ENCODE assay signal across 20 cellular contexts in the genomic region with DNA sequence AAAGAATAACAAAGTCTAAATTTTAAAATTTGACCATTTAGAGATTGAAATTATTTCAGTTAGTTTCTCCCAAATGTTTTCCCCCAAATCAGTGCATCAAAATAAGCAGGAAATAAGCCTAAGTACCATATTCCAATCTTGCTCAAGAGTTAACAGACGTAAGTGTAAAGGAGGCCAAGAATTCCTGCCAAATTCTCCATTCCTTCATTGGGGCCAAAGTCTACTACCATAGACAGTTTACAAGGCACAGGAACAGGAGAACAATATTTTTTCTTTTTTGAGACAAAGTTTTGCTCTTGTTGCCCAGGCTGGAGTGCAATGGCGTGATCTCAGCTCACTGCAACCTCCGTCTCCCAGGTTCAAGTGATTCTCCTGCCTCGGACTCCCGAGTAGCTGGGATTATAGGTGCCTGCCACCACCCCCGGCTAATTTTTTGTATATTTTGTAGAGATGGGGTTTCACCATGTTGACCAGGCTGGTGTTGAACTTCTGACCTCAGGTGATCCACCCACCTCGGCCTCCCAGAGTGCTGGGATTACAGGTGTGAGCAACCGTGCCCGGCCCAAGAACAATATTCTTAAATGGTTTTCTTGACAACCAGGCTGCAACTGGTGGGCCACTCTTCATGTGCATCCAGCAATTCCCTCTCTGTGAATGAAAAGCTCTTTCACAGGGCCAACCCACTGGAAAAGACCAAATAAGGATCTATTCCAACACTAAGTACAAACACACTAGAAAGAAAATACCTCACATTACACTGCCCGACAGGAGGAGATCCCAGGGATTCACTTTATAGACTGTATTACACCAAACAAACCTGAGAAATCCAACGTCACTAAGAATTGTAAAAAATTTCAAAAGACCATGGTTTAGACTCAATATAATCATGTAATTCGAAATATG.
"Had no signal": no experiment of that assay in that cellular context is flagged by ENCODE, and none has a peak within 500 bp of the region (broad histone marks: within the 10 kb centered on the region; RNA-seq: fewer than 3 reads in every experiment).

No MANE protein-coding gene starts in this region.

- H3K27me3 Mint-ChIP-seq: naive thymus-derived CD8-positive, alpha-beta T cell had no signal

- H3K4me1 Mint-ChIP-seq: stimulated activated effector memory CD8-positive, alpha-beta T cell treated with anti-CD3 and anti-CD28 coated beads, Interleukin-12 subunit alpha, Interleukin-12 subunit beta, amount 100 ng/mL, for 72 hours had no signal

- H3K4me3 Mint-ChIP-seq: naive thymus-derived CD8-positive, alpha-beta T cell; stimulated activated effector memory CD8-positive, alpha-beta T cell treated with anti-CD3 and anti-CD28 coated beads, Interleukin-12 subunit alpha, Interleukin-12 subunit beta, amount 100 ng/mL, for 72 hours had no signal

- FAIRE-seq: bronchial epithelial cell, kidney had no signal

- H3K27ac Mint-ChIP-seq: stimulated activated effector memory CD8-positive, alpha-beta T cell treated with anti-CD3 and anti-CD28 coated beads, Interleukin-12 subunit alpha, Interleukin-12 subunit beta, amount 100 ng/mL, for 72 hours had no signal

- H3K9me3 Mint-ChIP-seq: stimulated activated effector memory CD8-positive, alpha-beta T cell treated with anti-CD3 and anti-CD28 coated beads, Interleukin-12 subunit alpha, Interleukin-12 subunit beta, amount 100 ng/mL, for 72 hours had no signal

- DNase-seq: central memory CD4-positive, alpha-beta T cell; cortex of kidney; dorsolateral prefrontal cortex; effector CD8-positive, alpha-beta T cell; foreskin keratinocyte; head of caudate nucleus; kidney; lower lobe of right lung; mesendoderm; naive thymus-derived CD8-positive, alpha-beta T cell; posterior cingulate gyrus; stimulated activated CD4-positive, alpha-beta T cell treated with anti-CD3 and anti-CD28 coated beads, Interleukin-4, amount 100 ng/mL, for 1 hour; stimulated activated CD8-positive, alpha-beta memory T cell treated with anti-CD3 and anti-CD28 coated beads, Interleukin-4, amount 100 ng/mL, for 48 hours; stimulated activated naive CD8-positive, alpha-beta T cell treated with anti-CD3 and anti-CD28 coated beads, Interleukin-15, Interleukin-2, amounts not matched to agents 100 U/mL and 50 U/mL, for 24 hours; testis had no signal

- ATAC-seq: esophagus mucosa; foreskin keratinocyte; lower lobe of right lung; naive thymus-derived CD8-positive, alpha-beta T cell; stimulated activated effector memory CD8-positive, alpha-beta T cell treated with anti-CD3 and anti-CD28 coated beads, Interleukin-12 subunit alpha, Interleukin-12 subunit beta, amount 100 ng/mL, for 72 hours; stimulated activated naive CD8-positive, alpha-beta T cell treated with anti-CD3 and anti-CD28 coated beads, Interleukin-15, Interleukin-2, amounts not matched to agents 100 U/mL and 50 U/mL, for 24 hours had no signal

- H3K4me3 ChIP-seq: dorsolateral prefrontal cortex, hepatocyte, lower lobe of right lung, testis, tibial nerve had no signal
